Comparison of ENCODE assay signal across 1 cellular context in the genomic region with DNA sequence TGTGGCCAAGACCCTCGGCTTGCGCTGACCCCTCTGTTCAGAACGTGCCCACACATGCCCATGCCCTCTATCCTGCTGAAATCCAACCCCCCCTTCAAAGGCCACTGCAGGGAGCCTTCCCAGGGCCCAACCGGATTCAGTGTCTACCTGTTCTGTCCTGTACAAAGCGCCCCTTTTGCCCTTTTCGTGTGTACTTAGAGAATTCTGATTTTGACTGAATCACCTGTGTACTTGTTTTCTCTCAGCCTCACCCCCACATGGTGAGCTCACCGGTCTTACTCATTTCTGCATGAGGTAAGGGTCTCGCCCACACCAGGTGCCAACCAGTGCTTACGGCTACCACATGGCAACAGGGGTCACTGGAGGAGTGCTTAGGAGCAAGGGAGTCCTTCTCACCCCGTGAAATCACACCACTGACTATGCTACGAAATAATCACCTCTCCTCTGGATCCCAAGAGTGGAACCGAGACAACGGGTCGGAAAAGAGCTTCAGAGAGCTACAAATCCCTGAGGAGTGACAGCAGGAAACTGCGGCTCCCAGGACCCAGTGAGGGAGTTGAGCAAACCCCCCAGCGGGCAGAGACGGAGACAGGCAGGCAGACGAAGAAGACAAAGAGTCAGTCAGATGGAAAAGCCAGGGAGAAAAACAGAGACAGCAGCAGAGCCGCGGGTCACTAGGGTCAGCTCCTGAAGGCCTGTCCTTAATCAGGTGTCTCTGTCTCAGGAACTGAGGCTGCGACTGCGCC.
TF ChIP-seq lines count a peak whose summit lies in the region.

No MANE protein-coding gene starts in this region.

TF ChIP-seq in IMR-90, 13 proteins besides CTCF, POLR2A, EP300 and RAD21:
- TF ChIP-seq FOS (IDR thresholded peaks at IDR 0.05; ENCODE audit: low read depth, low read length), result peak; percentile 42; the same call in 1 of the 2 replicates
- no peak for TF ChIP-seq MAZ (IDR thresholded peaks at IDR 0.05; ENCODE audit: borderline replicate concordance, low read depth, low read length)
